In the genomic region with DNA sequence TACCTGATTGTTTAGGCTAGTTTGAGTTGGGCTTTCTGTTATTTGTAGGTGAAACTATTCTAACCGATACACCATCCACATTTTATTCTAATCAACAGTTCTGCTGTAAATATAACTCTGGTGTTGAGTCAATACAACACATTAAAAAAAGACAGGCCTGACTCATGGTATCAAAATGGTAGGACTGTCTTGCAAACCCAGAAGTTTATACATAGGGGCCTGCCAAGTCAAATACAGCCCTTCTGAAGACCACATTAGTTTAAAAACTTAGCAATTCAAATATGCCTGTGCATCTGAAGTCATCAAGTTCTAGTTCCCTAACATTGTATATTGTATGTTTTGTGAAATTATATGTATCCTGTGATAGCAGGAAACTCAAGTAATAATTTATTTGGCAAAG, we compare ENCODE assay signal across 29 cellular contexts. TPM values are rescaled to one million over a fixed set of nuclear protein-coding genes. Genes with fewer than 3 reads are reported as not detected.
A peak's percentile ranks its signal among the peaks of the same experiment; 100 is the strongest.
DNase-seq lines count a peak whose midpoint lies in the region; ATAC-seq and TF ChIP-seq lines count a peak whose summit lies in the region.
"Had no signal": no experiment of that assay in that cellular context is flagged by ENCODE, and none has a peak within 500 bp of the region (broad histone marks: within the 10 kb centered on the region; RNA-seq: fewer than 3 reads in every experiment).

No MANE protein-coding gene starts in this region.

- no peaks in the 10 kb centered on the region for H3K9me3 ChIP-seq in AG04450 (ENCODE audit: control insufficient read depth, insufficient read depth, low read length)
- H3K9me3 ChIP-seq: BE2C, body of pancreas, left ventricle myocardium inferior, thoracic aorta had no signal

- peaks cover 4% of the 10 kb centered on the region for H3K4me1 ChIP-seq in foreskin keratinocyte
- H3K4me1 ChIP-seq: BE2C, body of pancreas, left ventricle myocardium inferior had no signal

- peaks cover 15% of the 10 kb centered on the region for H3K4me1 Mint-ChIP-seq in HFFc6 (ENCODE audit: low read depth)
- H3K4me1 Mint-ChIP-seq: activated naive CD8-positive, alpha-beta T cell treated with anti-CD3 and anti-CD28 coated beads for 36 hours; mesothelial cell of epicardium; naive thymus-derived CD4-positive, alpha-beta T cell had no signal

- POLR2A ChIA-PET in AG04450 (lab: Yijun Ruan, JAX), result interaction anchor here (1.1 kb wide), 1 partner anchor 24 kb away, joined by 3 read pairs; the partner anchor contains the start of gene PDE5A

- H3K27ac ChIP-seq in AG04450 (ENCODE audit: low read depth, low read length) (no peak overlapping the region), foreskin keratinocyte (no peak overlapping the region)
- H3K27ac ChIP-seq: body of pancreas, epithelial cell of prostate, KMS-11, left ventricle myocardium inferior, SK-N-MC had no signal

- no peak overlapping the region for H3K4me3 ChIP-seq in AG04450 (ENCODE audit: low read depth, low read length)
- H3K4me3 ChIP-seq in fibroblast of pulmonary artery (replicated peaks; ENCODE audit: low read depth, low read length), result no peak overlapping the region
- H3K4me3 ChIP-seq: body of pancreas, left ventricle myocardium inferior, SK-N-MC, thoracic aorta had no signal

- DNase-seq in AG04450 (ENCODE audit: low read depth, low spot score), result peak; percentile 70
- DNase-seq in HFFc6, result peak; percentile 29
- peak; percentile 83 for DNase-seq in astrocyte of the hippocampus (ENCODE audit: low read depth, low spot score)
- DNase-seq in fibroblast of pulmonary artery (ENCODE audit: low read depth), result peak; percentile 14
- no peak for DNase-seq in foreskin keratinocyte
- no peak for DNase-seq in omental fat pad (ENCODE audit: low spot score)
- DNase-seq in NCI-H526 treated with DMSO at 0.1 percent for 48 hours (lab: John Stamatoyannopoulos, UW), result no peak
- DNase-seq: 8988T; activated CD8-positive, alpha-beta T cell treated with anti-CD3 and anti-CD28 coated beads, Interleukin-2, amount 10 ng/mL, durations not matched to agents 7 days and 5 days; activated effector memory CD4-positive, alpha-beta T cell treated with Interleukin-2 at 50 U/mL for 16 hours; activated naive CD8-positive, alpha-beta T cell treated with anti-CD3 and anti-CD28 coated beads for 36 hours; activated T-cell treated with anti-CD3 and anti-CD28 coated beads for 4 hours; BE2C; body of pancreas; DMS153; effector CD8-positive, alpha-beta T cell; GF-D8; hypothalamus; left ventricle myocardium inferior; naive thymus-derived CD4-positive, alpha-beta T cell; NCI-H1436 treated with DMSO at 0.1 percent for 48 hours; NCI-H446 treated with DMSO at 0.1 percent for 48 hours; stimulated activated naive CD4-positive, alpha-beta T cell treated with Interleukin-2 at 50 U/mL for 16 hours had no signal

- ATAC-seq in foreskin keratinocyte (no peak), GM19467 (IDR thresholded peaks at IDR 0.05; ENCODE audit: unreplicated experiment) (no peak), omental fat pad (ENCODE audit: low FRiP score) (no peak)
- ATAC-seq: activated CD8-positive, alpha-beta T cell treated with anti-CD3 and anti-CD28 coated beads, Interleukin-2, amount 10 ng/mL, durations not matched to agents 7 days and 5 days; body of pancreas; naive thymus-derived CD4-positive, alpha-beta T cell had no signal

- no peak overlapping the region for H3K27ac Mint-ChIP-seq in HFFc6
- H3K27ac Mint-ChIP-seq: activated CD8-positive, alpha-beta T cell treated with anti-CD3 and anti-CD28 coated beads, Interleukin-2, amount 10 ng/mL, durations not matched to agents 7 days and 5 days; activated naive CD8-positive, alpha-beta T cell treated with anti-CD3 and anti-CD28 coated beads for 36 hours; mesothelial cell of epicardium; naive thymus-derived CD4-positive, alpha-beta T cell had no signal

- H3K27me3 Mint-ChIP-seq in HFFc6 (ENCODE audit: insufficient read depth), result no peaks in the 10 kb centered on the region
- H3K27me3 Mint-ChIP-seq: activated naive CD8-positive, alpha-beta T cell treated with anti-CD3 and anti-CD28 coated beads for 36 hours had no signal

- CTCF ChIA-PET in AG04450 (lab: Charles Lee), result interaction anchor here (1.5 to 3.7 kb wide), 2 partner anchors 24 to 404 kb away, joined by 3 to 14 read pairs; partner anchors contain the start of gene PDE5A

- no peak overlapping the region for H3K4me3 Mint-ChIP-seq in HFFc6
- H3K4me3 Mint-ChIP-seq: activated CD8-positive, alpha-beta T cell treated with anti-CD3 and anti-CD28 coated beads, Interleukin-2, amount 10 ng/mL, durations not matched to agents 7 days and 5 days; activated naive CD8-positive, alpha-beta T cell treated with anti-CD3 and anti-CD28 coated beads for 36 hours; mesothelial cell of epicardium; naive thymus-derived CD4-positive, alpha-beta T cell had no signal

- no peaks in the 10 kb centered on the region for H3K9me3 Mint-ChIP-seq in HFFc6
- H3K9me3 Mint-ChIP-seq: activated naive CD8-positive, alpha-beta T cell treated with anti-CD3 and anti-CD28 coated beads for 36 hours; naive thymus-derived CD4-positive, alpha-beta T cell had no signal

- H3K27me3 ChIP-seq in AG04450 (ENCODE audit: control insufficient read depth, insufficient read depth, low read length) (no peaks in the 10 kb centered on the region), foreskin keratinocyte (no peaks in the 10 kb centered on the region)
- H3K27me3 ChIP-seq: body of pancreas had no signal

- H3K36me3 Mint-ChIP-seq in HFFc6 (ENCODE audit: low read depth), result no peaks in the 10 kb centered on the region
- H3K36me3 Mint-ChIP-seq: activated naive CD8-positive, alpha-beta T cell treated with anti-CD3 and anti-CD28 coated beads for 36 hours; mesothelial cell of epicardium had no signal

- TF ChIP-seq CTCF in AG04450 (IDR thresholded peaks at IDR 0.05; ENCODE audit: low read depth, low read length), result no peak
- no peak for TF ChIP-seq CTCF in HFFc6 (IDR thresholded peaks at IDR 0.05)
- TF ChIP-seq CTCF in fibroblast of pulmonary artery (IDR thresholded peaks at IDR 0.05; ENCODE audit: low read length, missing control alignments), result no peak
- TF ChIP-seq CTCF in foreskin keratinocyte (conservative IDR thresholded peaks at IDR 0.05), result no peak
- TF ChIP-seq CTCF in omental fat pad (IDR thresholded peaks at IDR 0.05), result no peak

RNA-seq across cellular contexts. Expression of gene PDE5A, which starts 24.4 kb away (rescaled TPM):
- polyA plus RNA-seq in AG04450 (2011; rRNA removed) (411 and 489 TPM in 2 replicates), foreskin keratinocyte (1.1 and 1.4 TPM in 2 replicates)
- 931 and 1,164 TPM in 2 replicates for polyA minus RNA-seq in AG04450 (2011; rRNA and poly(A)+ RNA removed)
- total RNA-seq in HFFc6 (2021; fragmentation: NEBNext Ultra II Directional; extraction: Animal tissue kit (Norgen Biotek cat#: 25700)), result 10 to 100 TPM; 13.3 to 23.2 (median 18.6) TPM
- total RNA-seq in foreskin keratinocyte (5.4 and 7.9 TPM in 2 replicates), omental fat pad (10 to 100 TPM in 3 of 4 donors, 1 to 10 TPM in 1; 6.1 to 27.1 (median 11.3) TPM)
- total RNA-seq: activated naive CD8-positive, alpha-beta T cell treated with anti-CD3 and anti-CD28 coated beads for 36 hours had no signal

Comparison
In these comparisons a context has a peak if more than half of its experiments do, and no peak if none do; other contexts are left out.
1. DNase-seq: peak in AG04450 (single experiment), HFFc6 (single experiment), astrocyte of the hippocampus (single experiment) and fibroblast of pulmonary artery (single experiment); none in foreskin keratinocyte (0 of 2), omental fat pad (single experiment) and NCI-H526 treated with DMSO at 0.1 percent for 48 hours (single experiment).